16 cellular contexts compared by ENCODE assay signal in genomic region chr2:121707920-121708361, GRCh38. TPM values are rescaled to one million over a fixed set of nuclear protein-coding genes. Genes with fewer than 3 reads are reported as not detected.
DNase-seq lines count a peak whose midpoint lies in the region; ATAC-seq, FAIRE-seq and TF ChIP-seq lines count a peak whose summit lies in the region.
"Had no signal": no experiment of that assay in that cellular context is flagged by ENCODE, and none has a peak within 500 bp of the region (broad histone marks: within the 10 kb centered on the region; RNA-seq: fewer than 3 reads in every experiment).

No MANE protein-coding gene starts in this region.

- ATAC-seq in pancreas, result peak; percentile 73 to 86 (median 80)
- ATAC-seq: esophagus mucosa had no signal

- H3K27ac ChIP-seq in pancreas, result peak overlapping the region; percentile 72 to 80 (median 76)
- H3K27ac ChIP-seq: RWPE1 had no signal

- no peak overlapping the region for H3K4me3 ChIP-seq in pancreas

- intact Hi-C loops in pancreas (cut with DNase I), result no loop called here

- 46 to 49% methylated on average over 5 of the region's 5 CpGs for WGBS in pancreas, 2 donors

- H3K9me3 ChIP-seq in pancreas, result no peaks in the 10 kb centered on the region

- no peak for TF ChIP-seq CTCF in pancreas (IDR thresholded peaks at IDR 0.05)

- no peaks in the 10 kb centered on the region for H3K36me3 ChIP-seq in pancreas

- H3K4me1 ChIP-seq in pancreas, result peaks cover 0 to 4% (median 3%) of the 10 kb centered on the region in 3 donors

- DNase-seq in GF-D8 (lab: John Stamatoyannopoulos, UW) (peak; percentile 42), NCI-H2196 (lab: John Stamatoyannopoulos, UW; ENCODE audit: unreplicated experiment) (peak; percentile 50), glomerular visceral epithelial cell (ENCODE audit: extremely low spot score) (peak; percentile 92), pancreas (peak in 3 of 6 donors; percentile 47 to 54 (median 50)), NCI-H2081 (lab: John Stamatoyannopoulos, UW) (no peak), NAMALWA (ENCODE audit: low spot score) (no peak), NCI-H82 treated with DMSO at 0.1 percent for 48 hours (lab: John Stamatoyannopoulos, UW; ENCODE audit: unreplicated experiment) (no peak)
- DNase-seq: activated CD4-positive, alpha-beta memory T cell treated with anti-CD3 and anti-CD28 coated beads, Interleukin-2, amount 10 ng/mL, durations not matched to agents 7 days and 5 days; activated effector memory CD4-positive, alpha-beta T cell treated with anti-CD3 and anti-CD28 coated beads, Interleukin-2, amount 50 U/mL, for 16 hours; CD8-positive, alpha-beta memory T cell; central memory CD4-positive, alpha-beta T cell; Kasumi-1; naive B cell; NCI-H345 had no signal

- no peak for FAIRE-seq in pancreas (lab: Jason Lieb, UNC)

- H3K27me3 ChIP-seq in pancreas, result no peaks in the 10 kb centered on the region

RNA-seq across cellular contexts. Expression of gene NIFK, which starts 28.7 kb away (rescaled TPM):
- total RNA-seq in pancreas, result 10 to 100 TPM; 22.9 to 40.4 (median 25.7) TPM
- polyA plus RNA-seq in pancreas, result 10 to 100 TPM; 24.5 to 34.5 TPM

RNA-seq across cellular contexts. Expression of gene TSN, which starts 47.5 kb away (rescaled TPM):
- 10 to 100 TPM; 12.6 to 30.3 (median 24.9) TPM for total RNA-seq in pancreas
- polyA plus RNA-seq in pancreas, result 10 to 100 TPM; 10.9 to 22.5 TPM

RNA-seq across cellular contexts. Expression of gene CLASP1, which starts 58.7 kb away (rescaled TPM):
- total RNA-seq in pancreas, result 10 to 100 TPM; 17.1 to 34.5 (median 23.2) TPM
- 1 to 10 TPM; 8.9 to 9.3 TPM for polyA plus RNA-seq in pancreas

Comparison
In these comparisons a context has a peak if more than half of its experiments do, and no peak if none do; other contexts are left out.
1. DNase-seq: peak in GF-D8 (single experiment), NCI-H2196 (single experiment) and glomerular visceral epithelial cell (single experiment); none in NCI-H2081 (0 of 2), NAMALWA (single experiment) and NCI-H82 treated with DMSO at 0.1 percent for 48 hours (single experiment).